30 cellular contexts compared by ENCODE assay signal in the genomic region with DNA sequence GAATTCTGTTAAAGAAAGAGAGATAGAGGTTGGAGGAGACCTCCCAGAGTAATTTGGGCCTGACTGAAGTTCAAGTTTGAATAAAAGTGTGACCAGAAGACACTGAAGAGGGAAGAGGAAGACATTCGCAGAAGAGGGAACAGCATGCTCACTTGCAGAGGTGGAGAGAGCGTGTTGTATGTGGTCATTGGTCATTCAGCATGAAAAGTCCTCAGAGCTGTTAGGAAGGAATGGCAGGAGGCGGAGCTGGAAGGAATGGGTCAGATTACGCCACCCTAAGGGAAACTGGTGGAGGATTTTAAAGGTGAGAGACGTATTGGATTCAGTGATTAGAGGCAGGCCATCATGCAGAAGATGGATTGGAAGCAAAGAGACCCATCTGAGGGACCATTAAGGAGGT. TPM values are rescaled to one million over a fixed set of nuclear protein-coding genes. Genes with fewer than 3 reads are reported as not detected.
DNase-seq lines count a peak whose midpoint lies in the region; ATAC-seq and TF ChIP-seq lines count a peak whose summit lies in the region.
"Had no signal": no experiment of that assay in that cellular context is flagged by ENCODE, and none has a peak within 500 bp of the region (broad histone marks: within the 10 kb centered on the region; RNA-seq: fewer than 3 reads in every experiment).

No MANE protein-coding gene starts in this region.

- no peak overlapping the region for H3K4me3 Mint-ChIP-seq in neural progenitor cell
- H3K4me3 Mint-ChIP-seq: activated T-cell treated with anti-CD3 and anti-CD28 coated beads, Interleukin-2, amount 50 U/mL, for 72 hours; CD4-positive, alpha-beta T cell had no signal

- H3K79me2 ChIP-seq in neural progenitor cell (ENCODE audit: low read depth): no peaks in the 10 kb centered on the region

- no peaks in the 10 kb centered on the region for H3K9me3 Mint-ChIP-seq in neural progenitor cell
- H3K9me3 Mint-ChIP-seq: activated T-cell treated with anti-CD3 and anti-CD28 coated beads, Interleukin-2, amount 50 U/mL, for 72 hours; CD4-positive, alpha-beta T cell had no signal

- no peaks in the 10 kb centered on the region for H3K36me3 Mint-ChIP-seq in neural progenitor cell

- H3K4me3 ChIP-seq in iPS DF 6.9 (ENCODE audit: low read length) (no peak overlapping the region), neural progenitor cell (no peak overlapping the region)
- H3K4me3 ChIP-seq: body of pancreas, dorsolateral prefrontal cortex, gastroesophageal sphincter had no signal

- H3K4me1 ChIP-seq in iPS DF 6.9 (ENCODE audit: control insufficient read depth, insufficient read depth, low read length) (peaks cover 2% of the 10 kb centered on the region), neural progenitor cell (peaks cover 11% of the 10 kb centered on the region)
- H3K4me1 ChIP-seq: body of pancreas, gastroesophageal sphincter had no signal

- peak overlapping the region; percentile 2 for H3K4me2 ChIP-seq in neural progenitor cell

- no peak overlapping the region for H3K9ac ChIP-seq in neural progenitor cell

- H3K9me3 ChIP-seq in iPS DF 6.9 (ENCODE audit: control insufficient read depth, insufficient read depth, low read length): no peaks in the 10 kb centered on the region
- no peaks in the 10 kb centered on the region for H3K9me3 ChIP-seq in neural progenitor cell (ENCODE audit: low read depth)
- H3K9me3 ChIP-seq: body of pancreas, gastroesophageal sphincter had no signal

- H3K27me3 ChIP-seq in iPS DF 6.9 (ENCODE audit: control insufficient read depth, insufficient read depth, low read length): no peaks in the 10 kb centered on the region
- no peaks in the 10 kb centered on the region for H3K27me3 ChIP-seq in neural progenitor cell
- H3K27me3 ChIP-seq: body of pancreas, dorsolateral prefrontal cortex, gastroesophageal sphincter had no signal

- peaks cover 6% of the 10 kb centered on the region for H3K4me1 Mint-ChIP-seq in neural progenitor cell

- no peaks in the 10 kb centered on the region for H3K27me3 Mint-ChIP-seq in neural progenitor cell (ENCODE audit: insufficient read depth, low read depth)
- H3K27me3 Mint-ChIP-seq: CD4-positive, alpha-beta T cell had no signal

- no CpG with 5 or more reads among the region's 5 CpGs for WGBS in iPS DF 6.9 (ENCODE audit: insufficient coverage, insufficient read length)

- H4K20me1 ChIP-seq in neural progenitor cell (ENCODE audit: low read depth): no peaks in the 10 kb centered on the region

- H2AFZ ChIP-seq in neural progenitor cell (replicated peaks): peak overlapping the region; percentile 27

- H3K36me3 ChIP-seq in iPS DF 6.9 (ENCODE audit: control insufficient read depth, insufficient read depth, low read length): no peaks in the 10 kb centered on the region
- no peaks in the 10 kb centered on the region for H3K36me3 ChIP-seq in neural progenitor cell
- H3K36me3 ChIP-seq: gastroesophageal sphincter, WERI-Rb-1 had no signal

- H3K27ac ChIP-seq in iPS DF 6.9 (ENCODE audit: low read length): no peak overlapping the region
- no peak overlapping the region for H3K27ac ChIP-seq in neural progenitor cell
- H3K27ac ChIP-seq: body of pancreas, dorsolateral prefrontal cortex, gastroesophageal sphincter, WERI-Rb-1 had no signal

- no peak overlapping the region for H3K27ac Mint-ChIP-seq in neural progenitor cell
- H3K27ac Mint-ChIP-seq: activated T-cell treated with anti-CD3 and anti-CD28 coated beads, Interleukin-2, amount 50 U/mL, for 72 hours; CD4-positive, alpha-beta T cell had no signal

- TF ChIP-seq CTCF in neural progenitor cell (IDR thresholded peaks at IDR 0.05): no peak

- no peak for ATAC-seq in GM21381 (IDR thresholded peaks at IDR 0.05; ENCODE audit: unreplicated experiment)
- no peak for ATAC-seq in HG02610 (IDR thresholded peaks at IDR 0.05; ENCODE audit: unreplicated experiment)
- ATAC-seq: activated T-cell treated with anti-CD3 and anti-CD28 coated beads, Interleukin-2, amount 50 U/mL, for 72 hours; body of pancreas; gastroesophageal sphincter; Panc1 had no signal

- H3F3A ChIP-seq in neural progenitor cell (ENCODE audit: low read depth): no peaks in the 10 kb centered on the region

- DNase-seq in NCI-H510A treated with DMSO at 0.1 percent for 48 hours (lab: John Stamatoyannopoulos, UW): peak; percentile 6
- DNase-seq in NCI-H510A (lab: John Stamatoyannopoulos, UW): no peak
- DNase-seq in NCI-H69 (lab: John Stamatoyannopoulos, UW): peak; percentile 6
- DNase-seq in iPS DF 6.9 (ENCODE audit: low read depth, low spot score): peak; percentile 9
- DNase-seq in neural progenitor cell (ENCODE audit: low spot score): peak; percentile 36
- DNase-seq in amygdala (lab: John Stamatoyannopoulos, UW): no peak
- DNase-seq: 8988T; activated naive CD4-positive, alpha-beta T cell treated with Interleukin-2 at 50 U/mL for 16 hours; activated T-cell treated with anti-CD3 and anti-CD28 coated beads, Interleukin-2, amount 50 U/mL, for 72 hours; CD4-positive, alpha-beta T cell; cerebellar nuclear complex; dorsolateral prefrontal cortex; EL; HCEC 1CT; hypothalamus; Kasumi-1; kidney glomerular epithelial cell; MV-4-11; NCI-H146; NCI-H446 treated with DMSO at 0.1 percent for 48 hours; NK-92 treated with Interleukin-12 subunit alpha and Interleukin-12 subunit beta, amount 100 ng/mL, for 24 hours; SIG-M5; stimulated activated naive CD4-positive, alpha-beta T cell treated with Interleukin-2 at 50 U/mL for 16 hours; T-helper 9 cell; WERI-Rb-1 had no signal

RNA-seq across cellular contexts. Expression of a gene that starts 41.6 kb away (rescaled TPM):
- total RNA-seq in neural progenitor cell (ENCODE audit: low replicate concordance): 6.4 and 21.0 TPM in 2 replicates

RNA-seq across cellular contexts. Expression of a gene that starts 41.7 kb away (rescaled TPM):
- 61.5 and 68.0 TPM in 2 replicates for total RNA-seq in neural progenitor cell (ENCODE audit: low replicate concordance)

Comparison
In these comparisons a context has a peak if more than half of its experiments do, and no peak if none do; other contexts are left out.
1. DNase-seq: peak in NCI-H510A treated with DMSO at 0.1 percent for 48 hours (single experiment), NCI-H69 (single experiment), iPS DF 6.9 (single experiment) and neural progenitor cell (single experiment); none in NCI-H510A (single experiment) and amygdala (0 of 56).